Comparison of ENCODE assay signal across 8 cellular contexts in the genomic region with DNA sequence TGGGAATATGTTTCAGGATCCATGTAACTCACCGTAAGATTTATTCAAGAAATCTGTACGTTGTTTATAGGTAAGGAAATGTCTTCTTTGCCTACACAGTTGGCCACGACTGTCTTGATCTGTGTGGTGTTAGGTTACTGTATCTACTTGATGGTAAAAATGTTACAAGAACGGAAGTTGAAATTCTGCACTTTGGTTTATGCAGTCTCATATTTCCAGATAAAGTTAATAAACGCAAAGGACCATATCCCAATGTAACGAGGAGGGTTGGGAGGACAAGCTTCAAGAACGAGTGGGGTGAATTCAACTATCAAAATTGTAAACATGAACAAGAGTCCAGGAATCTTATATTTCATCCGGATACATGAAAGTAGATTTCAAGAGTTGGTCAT. TPM values are rescaled to one million over a fixed set of nuclear protein-coding genes. Genes with fewer than 3 reads are reported as not detected.
DNase-seq lines count a peak whose midpoint lies in the region; ATAC-seq, FAIRE-seq and TF ChIP-seq lines count a peak whose summit lies in the region.

No MANE protein-coding gene starts in this region.

- no peak overlapping the region for H3K27ac ChIP-seq in H1 (ENCODE audit: low read depth, low read length)

- CTCF ChIA-PET in H1 (lab: Charles Lee; ENCODE audit: partially characterized antibody) = interaction anchor here (0.7 to 1.8 kb wide), 2 partner anchors 41 to 50 kb away, joined by 3 to 5 read pairs; no protein-coding TSS in a partner anchor

- peaks cover 0 to 49% of the 10 kb centered on the region in 2 experiments; a peak in 2 of 4 replicates for H3K79me2 ChIP-seq in H1 (ENCODE audit: control insufficient read depth in 1 of 2, insufficient read depth in 2 of 2, low read length in 2 of 2)

- no peak overlapping the region for H3K23ac ChIP-seq in H1 (ENCODE audit: insufficient read length)

- peak overlapping the region; percentile 100 for H3K27ac Mint-ChIP-seq in nephron progenitor cell

- H4K5ac ChIP-seq in H1 (ENCODE audit: insufficient read length, low read depth, low read length) = no peak overlapping the region

- peak overlapping the region; percentile 72 to 84 for H3K4me2 ChIP-seq in H1 (ENCODE audit: insufficient read depth in 1 of 2, low read depth in 2 of 2, low read length in 2 of 2)

- H2AK5ac ChIP-seq in H1 (ENCODE audit: low read depth, low read length) = no peak overlapping the region

- POLR2A ChIA-PET in H1 (lab: Charles Lee; ENCODE audit: partially characterized antibody) = interaction anchor here (1.2 kb wide), 1 partner anchor 47 kb away, joined by 4 read pairs; no protein-coding TSS in a partner anchor

- TF ChIP-seq POLR2A in H1 (IDR thresholded peaks at IDR 0.05; ENCODE audit: control extremely low read depth in 1 of 2, low read depth in 2 of 2, low read length in 2 of 2) = no peak

- H3K14ac ChIP-seq in H1 (ENCODE audit: insufficient read length) = no peak overlapping the region

- no peak overlapping the region for H4K91ac ChIP-seq in H1 (replicated peaks; ENCODE audit: insufficient read length, low read length)

- peaks cover under 1% of the 10 kb centered on the region; the same call in 1 of the 2 replicates for H3K79me1 ChIP-seq in H1 (ENCODE audit: low read depth, low read length)

- H3K4ac ChIP-seq in H1 (replicated peaks; ENCODE audit: insufficient read length, low read depth, low read length) = peak overlapping the region; percentile 60

- peak overlapping the region; percentile 100 for H3K4me3 Mint-ChIP-seq in nephron progenitor cell

- H3K36me3 Mint-ChIP-seq in nephron progenitor cell (ENCODE audit: low read depth) = peaks cover 8% of the 10 kb centered on the region

- DNase-seq in GF-D8 (lab: John Stamatoyannopoulos, UW) = peak; percentile 19
- DNase-seq in NT2/D1 (ENCODE audit: low read depth, low spot score) = no peak
- no peak for DNase-seq in H1 (ENCODE audit: low read depth in 1 of 2, low spot score in 2 of 2)
- DNase-seq in nephron progenitor cell = no peak
- no peak for DNase-seq in NCI-H69 (lab: John Stamatoyannopoulos, UW)

- H3K36me3 ChIP-seq in NT2/D1 (ENCODE audit: insufficient read depth, insufficient read length, low read length) = no peaks in the 10 kb centered on the region
- H3K36me3 ChIP-seq in H1 (ENCODE audit: control insufficient read depth in 2 of 4, insufficient read depth in 4 of 4, low read length in 3 of 4) = no peaks in the 10 kb centered on the region

- no peak for TF ChIP-seq EP300 in H1 (IDR thresholded peaks at IDR 0.05; ENCODE audit: borderline replicate concordance in 1 of 2, low read depth in 2 of 2, low read length in 2 of 2)

- H3K4me3 ChIP-seq in NT2/D1 (ENCODE audit: insufficient read length, low read depth) = peak overlapping the region; percentile 78
- H3K4me3 ChIP-seq in H1 (ENCODE audit: extremely low read depth in 1 of 4, insufficient read depth in 2 of 4, low read depth in 3 of 4, low read length in 4 of 4) = peak overlapping the region; percentile 72 to 78 (median 76)

- no peak overlapping the region for H2BK20ac ChIP-seq in H1 (ENCODE audit: low read length)

- H4K8ac ChIP-seq in H1 (ENCODE audit: extremely low read depth, insufficient read depth, low read length) = no peak overlapping the region

- no peaks in the 10 kb centered on the region for H3K9me3 Mint-ChIP-seq in nephron progenitor cell

- peaks cover 9% of the 10 kb centered on the region for H3K27me3 Mint-ChIP-seq in nephron progenitor cell (ENCODE audit: low read depth, poor library complexity)

- peak overlapping the region; percentile 83 for H3K9ac ChIP-seq in NT2/D1 (ENCODE audit: insufficient read length, low read depth)
- H3K9ac ChIP-seq in H1 (replicated peaks in 1 of 4; ENCODE audit: extremely low read depth in 1 of 4, low read depth in 3 of 4, low read length in 3 of 4) = peak overlapping the region in 2 of 4 experiments; percentile 74 to 81; a peak in 4 of 7 replicates

- peaks cover 0 to under 1% of the 10 kb centered on the region in 2 experiments for H4K20me1 ChIP-seq in H1 (replicated peaks in 1 of 2; ENCODE audit: control insufficient read depth in 1 of 2, insufficient read depth in 2 of 2, low read length in 2 of 2)

- no peak for FAIRE-seq in H1 (lab: Jason Lieb, UNC)

- ATAC-seq in GM18498 (IDR thresholded peaks at IDR 0.05; ENCODE audit: unreplicated experiment) (no peak), GM18907 (IDR thresholded peaks at IDR 0.05; ENCODE audit: unreplicated experiment) (no peak), GM19035 (IDR thresholded peaks at IDR 0.05; ENCODE audit: unreplicated experiment) (no peak)

- H3K56ac ChIP-seq in H1 (replicated peaks; ENCODE audit: insufficient read length, low read depth, low read length) = no peak overlapping the region

- no peak overlapping the region for H2AFZ ChIP-seq in H1 (ENCODE audit: low read length)

- H2BK120ac ChIP-seq in H1 (replicated peaks; ENCODE audit: low read depth, low read length) = no peak overlapping the region

- 45% methylated on average over 8 of the region's 8 CpGs; no CpG with 5 or more reads in 1 of the 2 experiments for WGBS in H1 (ENCODE audit: extremely low coverage in 1 of 2, insufficient coverage in 1 of 2, insufficient read length in 1 of 2, insufficient replicate concordance in 2 of 2, low coverage in 1 of 2, low lambda C conversion rate in 2 of 2, missing lambda C conversion rate in 1 of 2), 2 experiments

- peaks cover 25% of the 10 kb centered on the region for H3K4me1 Mint-ChIP-seq in nephron progenitor cell

- TF ChIP-seq CTCF in H1 (IDR thresholded peaks at IDR 0.05; ENCODE audit: control extremely low read depth in 1 of 3, insufficient read depth in 1 of 3, low read depth in 1 of 3, low read length in 3 of 3) = no peak
- no peak for TF ChIP-seq CTCF in nephron progenitor cell (IDR thresholded peaks at IDR 0.05)

- no peak overlapping the region for H2BK15ac ChIP-seq in H1 (ENCODE audit: low read length)

- H3K18ac ChIP-seq in H1 (ENCODE audit: extremely low read depth, low read length) = 0 out of 2 replicates have a peak overlapping the region, but pooled peaks have one; percentile 65

- H3K9me3 ChIP-seq in NT2/D1 (ENCODE audit: insufficient read depth, low read length) = no peaks in the 10 kb centered on the region
- no peaks in the 10 kb centered on the region for H3K9me3 ChIP-seq in H1 (ENCODE audit: insufficient read depth in 2 of 2, low read depth in 1 of 2, low read length in 1 of 2)

- no peaks in the 10 kb centered on the region for H3K27me3 ChIP-seq in NT2/D1 (ENCODE audit: insufficient read depth, insufficient read length)
- H3K27me3 ChIP-seq in H1 (replicated peaks in 1 of 4; ENCODE audit: control insufficient read depth in 3 of 4, extremely low read depth in 1 of 4, insufficient read depth in 3 of 4, low read length in 3 of 4) = no peaks in the 10 kb centered on the region

- H3K23me2 ChIP-seq in H1 (ENCODE audit: low read depth, low read length) = peaks cover 12% of the 10 kb centered on the region

- no peak overlapping the region for H2BK5ac ChIP-seq in H1 (ENCODE audit: low read depth, low read length)

- H3K4me1 ChIP-seq in NT2/D1 (ENCODE audit: insufficient read depth, insufficient read length) (peaks cover 2% of the 10 kb centered on the region), H1 (replicated peaks in 1 of 4; ENCODE audit: control insufficient read depth in 3 of 4, insufficient read depth in 4 of 4, low read length in 3 of 4) (peaks cover 0 to 11% (median 0%) of the 10 kb centered on the region in 4 experiments; a peak in 5 of 7 replicates)

- TF ChIP-seq RAD21 in H1 (IDR thresholded peaks at IDR 0.05 in 1 of 2, conservative IDR thresholded peaks at IDR 0.05 in 1 of 2; ENCODE audit: low read depth in 2 of 2, low read length in 2 of 2) = no peak

- no peak overlapping the region for H2BK12ac ChIP-seq in H1 (ENCODE audit: low read depth, low read length)

TF ChIP-seq in H1, 55 proteins besides CTCF, POLR2A, EP300 and RAD21 (continues in another document):
- TF ChIP-seq RBBP5 (IDR thresholded peaks at IDR 0.05; ENCODE audit: borderline replicate concordance, low read depth, low read length) (no peak), SIRT6 (IDR thresholded peaks at IDR 0.05; ENCODE audit: low read length) (no peak), EZH2 (IDR thresholded peaks at IDR 0.05; ENCODE audit: low read depth, low read length, severe bottlenecking) (no peak), TAF1 (IDR thresholded peaks at IDR 0.05; ENCODE audit: low read depth, low read length) (no peak)
- TF ChIP-seq, protein P1, sequence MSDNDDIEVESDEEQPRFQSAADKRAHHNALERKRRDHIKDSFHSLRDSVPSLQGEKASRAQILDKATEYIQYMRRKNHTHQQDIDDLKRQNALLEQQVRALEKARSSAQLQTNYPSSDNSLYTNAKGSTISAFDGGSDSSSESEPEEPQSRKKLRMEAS (IDR thresholded peaks at IDR 0.05) = no peak

RNA-seq across cellular contexts. Expression of gene USF3, which starts 1.0 kb away (rescaled TPM):
- 18.5 and 18.8 TPM in 2 replicates for total RNA-seq in H1 (2021; fragmentation: NEBNext Ultra II Directional; extraction: Animal tissue kit (Norgen Biotek cat#: 25700))
- polyA plus RNA-seq in H1 (2011; rRNA removed) = 5.4 and 9.6 TPM in 2 replicates
- polyA plus RNA-seq in H1 (2011; cell fraction: cytosol; rRNA removed) = 7.7 TPM
- polyA plus RNA-seq in H1 (2011; cell fraction: nucleus; rRNA removed) = 10.8 TPM
- polyA plus RNA-seq in H1 (2012, experiment 1 of 2) = 3.9 to 5.5 TPM (median 4.4 TPM) in 4 replicates
- polyA plus RNA-seq in H1 (2012, experiment 2 of 2) = 0.26 TPM
- polyA plus RNA-seq in H1 (2013, experiment 1 of 2) = 8.7 TPM
- polyA plus RNA-seq in H1 (2013, experiment 2 of 2) = 7.6 TPM
- 46.9 and 57.2 TPM in 2 replicates for polyA minus RNA-seq in H1 (2011; rRNA and poly(A)+ RNA removed)
- 12.3 TPM for polyA minus RNA-seq in H1 (2011; cell fraction: cytosol; rRNA and poly(A)+ RNA removed)
- polyA minus RNA-seq in H1 (2011; cell fraction: nucleus; rRNA and poly(A)+ RNA removed) = 66.2 TPM

RNA-seq across cellular contexts. Expression of gene NAA50, which starts 50.6 kb away (rescaled TPM):
- 224 and 231 TPM in 2 replicates for total RNA-seq in H1 (2021; fragmentation: NEBNext Ultra II Directional; extraction: Animal tissue kit (Norgen Biotek cat#: 25700))
- 46.6 and 68.4 TPM in 2 replicates for polyA plus RNA-seq in H1 (2011; rRNA removed)
- 80.8 TPM for polyA plus RNA-seq in H1 (2011; cell fraction: cytosol; rRNA removed)
- 105 TPM for polyA plus RNA-seq in H1 (2011; cell fraction: nucleus; rRNA removed)
- 111 to 190 TPM (median 143 TPM) in 4 replicates for polyA plus RNA-seq in H1 (2012, experiment 1 of 2)
- 12.6 TPM for polyA plus RNA-seq in H1 (2012, experiment 2 of 2)
- 113 TPM for polyA plus RNA-seq in H1 (2013, experiment 1 of 2)
- 119 TPM for polyA plus RNA-seq in H1 (2013, experiment 2 of 2)
- polyA minus RNA-seq in H1 (2011; rRNA and poly(A)+ RNA removed) = 70.1 and 106 TPM in 2 replicates
- 63.0 TPM for polyA minus RNA-seq in H1 (2011; cell fraction: cytosol; rRNA and poly(A)+ RNA removed)
- 116 TPM for polyA minus RNA-seq in H1 (2011; cell fraction: nucleus; rRNA and poly(A)+ RNA removed)

RNA-seq across cellular contexts. Expression of gene ATP6V1A, which starts 51.4 kb away (rescaled TPM):
- total RNA-seq in H1 (2021; fragmentation: NEBNext Ultra II Directional; extraction: Animal tissue kit (Norgen Biotek cat#: 25700)) = 90.4 and 90.9 TPM in 2 replicates
- polyA plus RNA-seq in H1 (2011; rRNA removed) = 9.7 and 15.4 TPM in 2 replicates
- polyA plus RNA-seq in H1 (2011; cell fraction: cytosol; rRNA removed) = 21.8 TPM
- polyA plus RNA-seq in H1 (2011; cell fraction: nucleus; rRNA removed) = 7.9 TPM
- polyA plus RNA-seq in H1 (2012, experiment 1 of 2) = 28.8 to 46.8 TPM (median 38.9 TPM) in 4 replicates
- polyA plus RNA-seq in H1 (2012, experiment 2 of 2) = 3.2 TPM
- 25.7 TPM for polyA plus RNA-seq in H1 (2013, experiment 1 of 2)
- polyA plus RNA-seq in H1 (2013, experiment 2 of 2) = 24.1 TPM
- 72.3 and 142 TPM in 2 replicates for polyA minus RNA-seq in H1 (2011; rRNA and poly(A)+ RNA removed)
- 27.6 TPM for polyA minus RNA-seq in H1 (2011; cell fraction: cytosol; rRNA and poly(A)+ RNA removed)
- 17.5 TPM for polyA minus RNA-seq in H1 (2011; cell fraction: nucleus; rRNA and poly(A)+ RNA removed)
